In the genomic region with DNA sequence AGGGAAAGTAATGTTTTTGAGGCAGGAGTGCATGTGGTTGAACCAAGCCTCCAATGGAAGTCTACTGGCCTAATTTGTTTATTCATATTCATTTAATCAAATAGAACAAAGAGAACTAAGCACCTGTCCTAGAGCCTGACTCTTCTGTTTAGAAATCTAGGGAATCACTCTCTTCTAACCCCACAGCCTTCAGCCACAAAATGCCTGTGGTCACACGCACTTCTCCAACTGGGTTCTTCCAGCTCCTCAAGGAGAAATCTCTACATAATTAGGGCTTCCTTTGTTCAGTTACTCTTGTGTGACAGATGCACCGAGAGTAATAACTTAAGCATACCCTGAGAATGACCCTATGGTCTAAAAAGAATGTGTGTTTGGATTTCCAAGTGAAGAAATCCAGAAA, we compare ENCODE assay signal across 15 cellular contexts.
DNase-seq lines count a peak whose midpoint lies in the region; ATAC-seq, FAIRE-seq and TF ChIP-seq lines count a peak whose summit lies in the region.
"Had no signal": no experiment of that assay in that cellular context is flagged by ENCODE, and none has a peak within 500 bp of the region (broad histone marks: within the 10 kb centered on the region; RNA-seq: fewer than 3 reads in every experiment).

No MANE protein-coding gene starts in this region.

- CTCF ChIA-PET in HepG2 (lab: Yijun Ruan, JAX; ENCODE audit: low intra/inter-chr PET ratio, low total read pairs): no interaction called here

- FAIRE-seq in HepG2 (lab: Jason Lieb, UNC) (no peak), astrocyte (lab: Jason Lieb, UNC) (no peak)
- FAIRE-seq: H1, kidney, small intestine had no signal

- no peak overlapping the region for H3K4me3 ChIP-seq in liver (ENCODE audit: low read depth in 1 of 3, low read length in 3 of 3)
- H3K4me3 ChIP-seq in HepG2 (replicated peaks in 1 of 3; ENCODE audit: insufficient read depth in 1 of 3, low read depth in 2 of 3, low read length in 3 of 3): no peak overlapping the region
- H3K4me3 ChIP-seq in astrocyte (ENCODE audit: insufficient read depth, low read depth, low read length): no peak overlapping the region
- no peak overlapping the region for H3K4me3 ChIP-seq in uterus
- H3K4me3 ChIP-seq in effector memory CD4-positive, alpha-beta T cell (ENCODE audit: insufficient read depth, low read depth, low read length, poor library complexity, severe bottlenecking): no peak overlapping the region

- H3K79me2 ChIP-seq in HepG2 (ENCODE audit: insufficient read depth, low read length) (no peaks in the 10 kb centered on the region), astrocyte (ENCODE audit: insufficient read depth, low read length) (no peaks in the 10 kb centered on the region)

- no peak for ATAC-seq in HepG2

- H3K9me3 ChIP-seq in liver (ENCODE audit: control insufficient read depth in 4 of 4, low read length in 3 of 4) (no peaks in the 10 kb centered on the region), HepG2 (ENCODE audit: low read length) (no peaks in the 10 kb centered on the region), astrocyte (ENCODE audit: insufficient read depth, low read depth, low read length) (peaks cover 4% of the 10 kb centered on the region), uterus (no peaks in the 10 kb centered on the region)
- H3K9me3 ChIP-seq in effector memory CD4-positive, alpha-beta T cell (ENCODE audit: control insufficient read depth, low read length): no peaks in the 10 kb centered on the region

- TF ChIP-seq EP300 in HepG2 (IDR thresholded peaks at IDR 0.05; ENCODE audit: low read depth in 2 of 2, low read length in 2 of 2) (no peak), HepG2 (CRISPR knock-in tag; IDR thresholded peaks at IDR 0.05; ENCODE audit: borderline replicate concordance) (no peak)

- H3K27me3 ChIP-seq in liver (ENCODE audit: control insufficient read depth in 4 of 4, insufficient read depth in 4 of 4, low read length in 3 of 4): no peaks in the 10 kb centered on the region
- H3K27me3 ChIP-seq in HepG2 (ENCODE audit: control insufficient read depth in 1 of 2, insufficient read depth in 2 of 2, low read length in 2 of 2): peaks cover 0 to 19% of the 10 kb centered on the region in 2 experiments; a peak in 2 of 5 replicates
- H3K27me3 ChIP-seq in astrocyte (ENCODE audit: insufficient read depth, low read length): no peaks in the 10 kb centered on the region
- H3K27me3 ChIP-seq in uterus: no peaks in the 10 kb centered on the region
- H3K27me3 ChIP-seq in effector memory CD4-positive, alpha-beta T cell (replicated peaks; ENCODE audit: control insufficient read depth, insufficient read depth, low read length, poor library complexity, severe bottlenecking): no peaks in the 10 kb centered on the region

- TF ChIP-seq CTCF in liver (IDR thresholded peaks at IDR 0.05; ENCODE audit: low read depth, low read length, missing input control) (no peak), HepG2 (CRISPR knock-in tag; IDR thresholded peaks at IDR 0.05) (no peak), astrocyte (IDR thresholded peaks at IDR 0.05; ENCODE audit: insufficient read depth, low read depth, low read length) (no peak), uterus (IDR thresholded peaks at IDR 0.05) (no peak)

- DNase-seq in HepG2 (ENCODE audit: low spot score): no peak
- peak; percentile 94 for DNase-seq in astrocyte (ENCODE audit: low read depth)
- DNase-seq in kidney glomerular epithelial cell (lab: John Stamatoyannopoulos, UW): peak; percentile 17
- DNase-seq in stimulated activated CD4-positive, alpha-beta T cell treated with anti-CD3 and anti-CD28 coated beads, Interleukin-4, amount 100 ng/mL, for 4 hours: no peak
- no peak for DNase-seq in uterus
- DNase-seq in SKM-1 (lab: John Stamatoyannopoulos, UW; ENCODE audit: unreplicated experiment): no peak
- DNase-seq in effector memory CD4-positive, alpha-beta T cell: no peak
- DNase-seq: activated CD4-positive, alpha-beta T cell treated with anti-CD3 and anti-CD28 coated beads for 36 hours; activated gamma-delta T cell; kidney; NCI-H2029 treated with DMSO at 0.1 percent for 48 hours; nephron progenitor cell; small intestine had no signal

- H2AFZ ChIP-seq in HepG2 (ENCODE audit: low read length) (no peak overlapping the region), astrocyte (ENCODE audit: low read depth, low read length) (no peak overlapping the region)

- H3K27ac ChIP-seq in liver (ENCODE audit: low read depth in 1 of 2, low read length in 2 of 2) (peak overlapping the region; percentile 85 to 93), HepG2 (ENCODE audit: extremely low read length, insufficient read depth, low read length) (no peak overlapping the region), astrocyte (ENCODE audit: low read depth, low read length) (no peak overlapping the region), uterus (no peak overlapping the region)
- no peak overlapping the region for H3K27ac ChIP-seq in effector memory CD4-positive, alpha-beta T cell (ENCODE audit: insufficient read depth, low read length, poor library complexity, severe bottlenecking)

- in situ Hi-C loops in HepG2 (cut with HindIII; ENCODE audit: extremely low pct_ligation_motif_present, low pct_unique_long_range_greater_than_20kb): no loop called here

- H3K4me1 ChIP-seq in liver (ENCODE audit: control insufficient read depth in 4 of 4, insufficient read depth in 4 of 4, low read length in 3 of 4): peaks cover 4 to 27% (median 6%) of the 10 kb centered on the region in 4 donors
- H3K4me1 ChIP-seq in HepG2 (ENCODE audit: insufficient read depth, low read length): no peaks in the 10 kb centered on the region
- peaks cover 8% of the 10 kb centered on the region for H3K4me1 ChIP-seq in astrocyte (ENCODE audit: insufficient read depth, low read length)
- peaks cover 0 to 4% of the 10 kb centered on the region in 2 donors for H3K4me1 ChIP-seq in uterus
- no peaks in the 10 kb centered on the region for H3K4me1 ChIP-seq in effector memory CD4-positive, alpha-beta T cell (ENCODE audit: control insufficient read depth, insufficient read depth, low read length, poor library complexity, severe bottlenecking)

- POLR2A ChIA-PET in HepG2 (lab: Yijun Ruan, JAX): no interaction called here

- peak overlapping the region in 1 of 2 donors; percentile 55 for H3K9ac ChIP-seq in liver (ENCODE audit: low read depth in 1 of 2, low read length in 2 of 2)
- H3K9ac ChIP-seq in HepG2 (ENCODE audit: insufficient read depth, low read depth, low read length): no peak overlapping the region
- no peak overlapping the region for H3K9ac ChIP-seq in astrocyte (ENCODE audit: low read length)

- H3K36me3 Mint-ChIP-seq in astrocyte (ENCODE audit: low read depth, unreplicated experiment): peaks cover 2% of the 10 kb centered on the region

- H3K9me3 Mint-ChIP-seq in astrocyte (ENCODE audit: unreplicated experiment): peaks cover 6% of the 10 kb centered on the region

- TF ChIP-seq POLR2A in HepG2 (IDR thresholded peaks at IDR 0.05; ENCODE audit: insufficient read depth in 1 of 2, low read depth in 2 of 2, low read length in 2 of 2) (no peak), uterus (IDR thresholded peaks at IDR 0.05) (no peak)

- no TSS peak for BruUV-seq in HepG2 (replicated peaks; lab: Mats Ljungman, UMichigan)

- 87% methylated on average over 2 of the region's 2 CpGs for WGBS in liver
- WGBS in HepG2 (ENCODE audit: low lambda C conversion rate): 41% methylated on average over 2 of the region's 2 CpGs

- intact Hi-C loops in HepG2 (cut with micrococcal nuclease; ENCODE audit: unreplicated experiment): no loop called here
- intact Hi-C loops in uterus (cut with DNase I; ENCODE audit: low total_unique reads): no loop called here

- H3K36me3 ChIP-seq in liver (ENCODE audit: control insufficient read depth in 4 of 4, insufficient read depth in 3 of 4, low read depth in 1 of 4, low read length in 3 of 4): no peaks in the 10 kb centered on the region
- H3K36me3 ChIP-seq in HepG2 (replicated peaks in 1 of 2; ENCODE audit: control insufficient read depth in 1 of 2, insufficient read depth in 2 of 2, low read length in 2 of 2): no peaks in the 10 kb centered on the region
- no peaks in the 10 kb centered on the region for H3K36me3 ChIP-seq in astrocyte (ENCODE audit: insufficient read depth, low read length)
- H3K36me3 ChIP-seq in uterus: no peaks in the 10 kb centered on the region
- no peaks in the 10 kb centered on the region for H3K36me3 ChIP-seq in effector memory CD4-positive, alpha-beta T cell (ENCODE audit: control insufficient read depth, insufficient read depth, low read length)

- H3K4me3 Mint-ChIP-seq in astrocyte (ENCODE audit: unreplicated experiment): no peak overlapping the region
- H3K4me3 Mint-ChIP-seq: activated CD4-positive, alpha-beta T cell treated with anti-CD3 and anti-CD28 coated beads for 36 hours; nephron progenitor cell had no signal

- peaks cover 5% of the 10 kb centered on the region for H3K27me3 Mint-ChIP-seq in astrocyte (ENCODE audit: low read depth, unreplicated experiment)

- TF ChIP-seq RAD21 in liver (IDR thresholded peaks at IDR 0.05): no peak
- TF ChIP-seq RAD21 in HepG2 (CRISPR knock-in tag; IDR thresholded peaks at IDR 0.05): no peak

- H3K4me1 Mint-ChIP-seq in astrocyte (ENCODE audit: low read depth, unreplicated experiment): peaks cover 17% of the 10 kb centered on the region
- H3K4me1 Mint-ChIP-seq: nephron progenitor cell had no signal

- H4K20me1 ChIP-seq in HepG2 (ENCODE audit: insufficient read depth, low read length) (no peaks in the 10 kb centered on the region), astrocyte (ENCODE audit: insufficient read depth, low read length) (no peaks in the 10 kb centered on the region)

- peak overlapping the region; percentile 19 for H3K27ac Mint-ChIP-seq in astrocyte (ENCODE audit: unreplicated experiment)
- H3K27ac Mint-ChIP-seq: nephron progenitor cell had no signal

- no peak overlapping the region for H3K4me2 ChIP-seq in HepG2 (ENCODE audit: low read depth, low read length)
- H3K4me2 ChIP-seq in astrocyte (ENCODE audit: low read length): no peak overlapping the region

TF ChIP-seq in liver, 16 proteins besides CTCF, POLR2A, EP300 and RAD21:
- TF ChIP-seq HNF4A (conservative IDR thresholded peaks at IDR 0.05) (no peak), JUND (IDR thresholded peaks at IDR 0.05) (no peak), RXRA (IDR thresholded peaks at IDR 0.05) (peak in 1 of 2 donors; percentile 6)

TF ChIP-seq in HepG2, 621 proteins besides CTCF, POLR2A, EP300 and RAD21:
- TF ChIP-seq ZSCAN31 (CRISPR knock-in tag; IDR thresholded peaks at IDR 0.05; ENCODE audit: low read depth): no peak
TF ChIP-seq in HepG2: peak in this region for 0.

Comparison
In these comparisons a context has a peak if more than half of its experiments do, and no peak if none do; other contexts are left out.
1. H3K27ac ChIP-seq: peak in liver (2 of 2); none in HepG2 (single experiment), astrocyte (single experiment), uterus (0 of 2) and effector memory CD4-positive, alpha-beta T cell (single experiment).
2. DNase-seq: peak in astrocyte (single experiment) and kidney glomerular epithelial cell (single experiment); none in HepG2 (single experiment), stimulated activated CD4-positive, alpha-beta T cell treated with anti-CD3 and anti-CD28 coated beads, Interleukin-4, amount 100 ng/mL, for 4 hours (0 of 2), uterus (0 of 2), SKM-1 (single experiment) and effector memory CD4-positive, alpha-beta T cell (0 of 3).